ENCODE assay signal across 8 cellular contexts in genomic region chr15:36501063-36501678, GRCh38.
DNase-seq lines count a peak whose midpoint lies in the region; ATAC-seq and TF ChIP-seq lines count a peak whose summit lies in the region.

No MANE protein-coding gene starts in this region.

- TF ChIP-seq CTCF in OCI-LY3 (IDR thresholded peaks at IDR 0.05; ENCODE audit: low read depth, low read length) (peak; percentile 89), upper lobe of left lung (IDR thresholded peaks at IDR 0.05) (peak in 5 of 6 experiments; percentile 23 to 56 (median 51))

- in situ Hi-C loops in KBM-7 (cut with MboI; ENCODE audit: low pct_unique_long_range_greater_than_20kb, low sequenced_read_pairs): no loop called here

- H3K27ac ChIP-seq in OCI-LY3 (ENCODE audit: low read length) (no peak overlapping the region), upper lobe of left lung (no peak overlapping the region)

- H3K4me1 ChIP-seq in OCI-LY3 (ENCODE audit: low read length): no peaks in the 10 kb centered on the region
- no peaks in the 10 kb centered on the region for H3K4me1 ChIP-seq in upper lobe of left lung

- H3K36me3 ChIP-seq in OCI-LY3 (replicated peaks; ENCODE audit: low read depth, low read length) (no peaks in the 10 kb centered on the region), upper lobe of left lung (no peaks in the 10 kb centered on the region)

- DNase-seq in Daoy (ENCODE audit: low read depth) (peak; percentile 76), KBM-7 (peak; percentile 59), cerebellum (ENCODE audit: low spot score) (peak; percentile 35), left kidney (ENCODE audit: low read depth, low spot score) (peak; percentile 94), upper lobe of left lung (no peak), GF-D8 (lab: John Stamatoyannopoulos, UW) (no peak)

- no peak overlapping the region for H3K4me3 ChIP-seq in OCI-LY3 (ENCODE audit: low read length)
- no peak overlapping the region for H3K4me3 ChIP-seq in upper lobe of left lung

- H3K9ac ChIP-seq in OCI-LY3 (ENCODE audit: low read length): no peak overlapping the region

- 33% methylated on average over 5 of the region's 5 CpGs for WGBS in upper lobe of left lung, 2 donors

- peak; percentile 79 for ATAC-seq in GM21515 (IDR thresholded peaks at IDR 0.05; ENCODE audit: unreplicated experiment)
- peak in 1 of 2 donors; percentile 58 for ATAC-seq in upper lobe of left lung (ENCODE audit: low FRiP score in 2 of 2)

- no peak for TF ChIP-seq POLR2A in upper lobe of left lung (IDR thresholded peaks at IDR 0.05)

- H3K4me2 ChIP-seq in OCI-LY3 (ENCODE audit: low read length): 0 out of 2 replicates have a peak overlapping the region, but pooled peaks have one; percentile 5

- H2AFZ ChIP-seq in OCI-LY3 (ENCODE audit: low read depth, low read length): no peak overlapping the region

- H3K79me2 ChIP-seq in OCI-LY3 (ENCODE audit: low read length): no peaks in the 10 kb centered on the region

- H3K9me3 ChIP-seq in OCI-LY3 (ENCODE audit: insufficient read depth, low read length) (no peaks in the 10 kb centered on the region), upper lobe of left lung (no peaks in the 10 kb centered on the region)

- H4K20me1 ChIP-seq in OCI-LY3 (ENCODE audit: insufficient read depth, low read length): no peaks in the 10 kb centered on the region

- H3K27me3 ChIP-seq in OCI-LY3 (ENCODE audit: low read depth, low read length) (no peaks in the 10 kb centered on the region), upper lobe of left lung (no peaks in the 10 kb centered on the region)

- TF ChIP-seq EP300 in upper lobe of left lung (IDR thresholded peaks at IDR 0.05): no peak

Comparison
In these comparisons a context has a peak if more than half of its experiments do, and no peak if none do; other contexts are left out.
1. DNase-seq: peak in Daoy (single experiment), KBM-7 (single experiment), cerebellum (single experiment) and left kidney (single experiment); none in upper lobe of left lung (0 of 2) and GF-D8 (single experiment).